In the genomic region with DNA sequence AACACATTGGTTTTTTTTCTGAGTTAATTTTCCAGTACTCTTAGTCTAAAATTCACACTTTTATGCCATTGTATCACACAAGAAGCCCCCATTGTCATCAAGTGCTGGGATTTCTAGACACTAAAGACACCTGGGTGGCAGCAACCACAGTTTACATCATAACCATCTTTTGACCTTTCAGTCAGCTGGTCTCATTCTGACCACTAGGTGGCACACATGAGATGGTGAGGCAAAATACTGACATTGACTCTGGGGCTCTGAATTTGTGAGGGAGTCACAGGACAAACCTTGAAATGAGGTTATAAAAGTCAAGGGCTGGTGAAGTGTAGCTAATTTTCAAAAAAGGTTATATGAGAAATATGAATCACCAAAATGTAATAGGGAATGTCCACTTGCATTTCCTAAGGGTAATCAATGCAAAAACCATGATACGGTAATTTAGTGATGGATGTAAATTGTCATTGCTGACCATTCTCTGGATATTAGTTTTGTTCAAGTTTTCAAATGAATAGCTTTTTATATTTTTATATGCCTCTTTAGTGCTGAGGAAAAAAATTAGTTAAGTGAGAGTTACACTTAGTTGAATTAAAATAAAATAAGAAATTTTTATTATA, we compare ENCODE assay signal across 8 cellular contexts.
A peak's percentile ranks its signal among the peaks of the same experiment; 100 is the strongest.
DNase-seq lines count a peak whose midpoint lies in the region; ATAC-seq and TF ChIP-seq lines count a peak whose summit lies in the region.

No MANE protein-coding gene starts in this region.

- H3K9me3 Mint-ChIP-seq in CD4-positive, alpha-beta T cell, result no peaks in the 10 kb centered on the region
- no peaks in the 10 kb centered on the region for H3K9me3 Mint-ChIP-seq in activated CD8-positive, alpha-beta memory T cell treated with anti-CD3 and anti-CD28 coated beads, Interleukin-2, amount 10 ng/mL, durations not matched to agents 7 days and 5 days (ENCODE audit: low read depth)

- intact Hi-C loops in CD4-positive, alpha-beta T cell (cut with DNase I, micrococcal nuclease), result loop anchor here (1.0 to 10.0 kb wide), 4 partner anchors 45 to 1325 kb away; no protein-coding TSS in a partner anchor
- intact Hi-C loops in esophagus squamous epithelium (cut with DNase I), result no loop called here
- intact Hi-C loops in thyroid gland (cut with DNase I), result no loop called here

- ATAC-seq in CD4-positive, alpha-beta T cell (ENCODE audit: poor library complexity), result peak; percentile 72
- peak; percentile 98 for ATAC-seq in GM18907 (IDR thresholded peaks at IDR 0.05; ENCODE audit: unreplicated experiment)
- ATAC-seq in HG03280 (IDR thresholded peaks at IDR 0.05; ENCODE audit: unreplicated experiment), result peak; percentile 85
- ATAC-seq in activated CD8-positive, alpha-beta memory T cell treated with anti-CD3 and anti-CD28 coated beads, Interleukin-2, amount 10 ng/mL, durations not matched to agents 7 days and 5 days, result no peak
- no peak for ATAC-seq in omental fat pad (ENCODE audit: low FRiP score)

- H3K4me1 ChIP-seq in esophagus squamous epithelium (no peaks in the 10 kb centered on the region), thyroid gland (no peaks in the 10 kb centered on the region)

- peaks cover 6% of the 10 kb centered on the region for H3K27me3 ChIP-seq in CD4-positive, alpha-beta T cell (ENCODE audit: control insufficient read depth, insufficient read depth, low read length)
- H3K27me3 ChIP-seq in esophagus squamous epithelium, result no peaks in the 10 kb centered on the region
- no peaks in the 10 kb centered on the region for H3K27me3 ChIP-seq in thyroid gland

- H3K4me3 Mint-ChIP-seq in CD4-positive, alpha-beta T cell, result no peak overlapping the region
- H3K4me3 Mint-ChIP-seq in activated CD8-positive, alpha-beta memory T cell treated with anti-CD3 and anti-CD28 coated beads, Interleukin-2, amount 10 ng/mL, durations not matched to agents 7 days and 5 days, result no peak overlapping the region

- CTCF ChIA-PET in CD4-positive, alpha-beta T cell (lab: Charles Lee), result interaction anchor here (1.1 kb wide), 3 partner anchors 87 to 381 kb away, joined by 3 read pairs; no protein-coding TSS in a partner anchor
- CTCF ChIA-PET in activated CD8-positive, alpha-beta memory T cell treated with anti-CD3 and anti-CD28 coated beads, Interleukin-2, amount 10 ng/mL, durations not matched to agents 7 days and 5 days (lab: Charles Lee), result interaction anchor here (0.7 to 2.4 kb wide), 6 partner anchors 34 to 863 kb away, joined by 3 to 7 read pairs (median 3); no protein-coding TSS in a partner anchor

- no peaks in the 10 kb centered on the region for H3K36me3 ChIP-seq in esophagus squamous epithelium
- no peaks in the 10 kb centered on the region for H3K36me3 ChIP-seq in thyroid gland

- DNase-seq in CD4-positive, alpha-beta T cell, result peak; percentile 20 to 67 (median 50)
- DNase-seq in NCI-H526 (lab: John Stamatoyannopoulos, UW), result peak; percentile 14 to 79
- DNase-seq in activated CD8-positive, alpha-beta memory T cell treated with anti-CD3 and anti-CD28 coated beads, Interleukin-2, amount 10 ng/mL, durations not matched to agents 7 days and 5 days, result peak; percentile 76
- DNase-seq in esophagus squamous epithelium (lab: John Stamatoyannopoulos, UW), result no peak
- DNase-seq in omental fat pad (ENCODE audit: low spot score), result peak; percentile 32
- peak; percentile 43 to 48 for DNase-seq in thyroid gland

- POLR2A ChIA-PET in CD4-positive, alpha-beta T cell (lab: Charles Lee), result interaction anchor here (0.9 to 1.4 kb wide), 3 partner anchors 57 to 187 kb away, joined by 3 read pairs; no protein-coding TSS in a partner anchor

- no peaks in the 10 kb centered on the region for H3K9me3 ChIP-seq in CD4-positive, alpha-beta T cell (ENCODE audit: control insufficient read depth, low read length)
- H3K9me3 ChIP-seq in esophagus squamous epithelium, result no peaks in the 10 kb centered on the region
- H3K9me3 ChIP-seq in thyroid gland, result no peaks in the 10 kb centered on the region

- no peak overlapping the region for H3K27ac ChIP-seq in CD4-positive, alpha-beta T cell (ENCODE audit: low read depth, low read length)
- H3K27ac ChIP-seq in esophagus squamous epithelium, result no peak overlapping the region
- no peak overlapping the region for H3K27ac ChIP-seq in thyroid gland

- H3K36me3 Mint-ChIP-seq in CD4-positive, alpha-beta T cell (ENCODE audit: low read depth), result no peaks in the 10 kb centered on the region
- no peaks in the 10 kb centered on the region for H3K36me3 Mint-ChIP-seq in activated CD8-positive, alpha-beta memory T cell treated with anti-CD3 and anti-CD28 coated beads, Interleukin-2, amount 10 ng/mL, durations not matched to agents 7 days and 5 days

- H3K27ac Mint-ChIP-seq in CD4-positive, alpha-beta T cell, result no peak overlapping the region
- H3K27ac Mint-ChIP-seq in activated CD8-positive, alpha-beta memory T cell treated with anti-CD3 and anti-CD28 coated beads, Interleukin-2, amount 10 ng/mL, durations not matched to agents 7 days and 5 days, result no peak overlapping the region

- 92 to 93% methylated on average over 1 of the region's 1 CpG for WGBS in esophagus squamous epithelium, 2 donors
- WGBS in thyroid gland, 2 donors, result 94 to 98% methylated on average over 1 of the region's 1 CpG

- peak; percentile 96 for TF ChIP-seq CTCF in CD4-positive, alpha-beta T cell (IDR thresholded peaks at IDR 0.05)
- TF ChIP-seq CTCF in esophagus squamous epithelium (IDR thresholded peaks at IDR 0.05), result peak; percentile 76 to 80 (median 76)
- TF ChIP-seq CTCF in omental fat pad (IDR thresholded peaks at IDR 0.05), result peak in 2 of 3 donors; percentile 26 to 57
- TF ChIP-seq CTCF in thyroid gland (IDR thresholded peaks at IDR 0.05), result peak; percentile 25 to 70 (median 53)

- H3K4me1 Mint-ChIP-seq in CD4-positive, alpha-beta T cell (ENCODE audit: low read depth), result no peaks in the 10 kb centered on the region
- H3K4me1 Mint-ChIP-seq in activated CD8-positive, alpha-beta memory T cell treated with anti-CD3 and anti-CD28 coated beads, Interleukin-2, amount 10 ng/mL, durations not matched to agents 7 days and 5 days, result no peaks in the 10 kb centered on the region

- no peak overlapping the region for H3K4me3 ChIP-seq in esophagus squamous epithelium
- H3K4me3 ChIP-seq in thyroid gland (replicated peaks in 1 of 3), result no peak overlapping the region

- no peak for TF ChIP-seq POLR2A in esophagus squamous epithelium (IDR thresholded peaks at IDR 0.05)
- TF ChIP-seq POLR2A in thyroid gland (IDR thresholded peaks at IDR 0.05), result no peak

- H3K27me3 Mint-ChIP-seq in CD4-positive, alpha-beta T cell, result peaks cover 10% of the 10 kb centered on the region
- H3K27me3 Mint-ChIP-seq in activated CD8-positive, alpha-beta memory T cell treated with anti-CD3 and anti-CD28 coated beads, Interleukin-2, amount 10 ng/mL, durations not matched to agents 7 days and 5 days, result peaks cover 35% of the 10 kb centered on the region

Comparison
In these comparisons a context has a peak if more than half of its experiments do, and no peak if none do; other contexts are left out.
1. ATAC-seq: peak in CD4-positive, alpha-beta T cell (single experiment), GM18907 (single experiment) and HG03280 (single experiment); none in activated CD8-positive, alpha-beta memory T cell treated with anti-CD3 and anti-CD28 coated beads, Interleukin-2, amount 10 ng/mL, durations not matched to agents 7 days and 5 days (single experiment) and omental fat pad (single experiment).
2. CTCF ChIP-seq: peak in every context shown above with its lines; median percentile 96 in CD4-positive, alpha-beta T cell; 76 in esophagus squamous epithelium; 53 in thyroid gland; 42 in omental fat pad.
3. intact Hi-C loops: an anchor here in CD4-positive, alpha-beta T cell (1.0 to 10.0 kb wide); none called in esophagus squamous epithelium and thyroid gland.